In the genomic region with DNA sequence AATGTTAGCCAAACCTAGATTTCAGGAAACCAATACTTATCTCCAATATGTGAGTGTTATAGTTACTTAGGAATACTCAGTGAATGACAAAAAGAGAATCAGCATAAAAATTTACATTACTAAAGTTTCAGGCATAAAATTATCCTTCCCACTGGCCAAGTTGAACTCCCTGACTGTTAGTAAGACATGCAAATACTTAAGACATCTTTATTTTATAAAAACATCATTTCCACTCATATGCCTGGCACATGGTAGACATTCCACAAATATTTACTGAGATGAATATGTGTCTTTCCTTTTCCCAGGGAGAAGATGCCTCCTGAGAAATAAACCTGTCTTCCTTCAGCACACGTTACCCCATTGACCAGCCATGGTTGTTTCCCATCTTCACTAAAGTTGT, we compare ENCODE assay signal across 25 cellular contexts. TPM values are rescaled to one million over a fixed set of nuclear protein-coding genes. Genes with fewer than 3 reads are reported as not detected.
DNase-seq lines count a peak whose midpoint lies in the region; ATAC-seq and TF ChIP-seq lines count a peak whose summit lies in the region.
"Had no signal": no experiment of that assay in that cellular context is flagged by ENCODE, and none has a peak within 500 bp of the region (broad histone marks: within the 10 kb centered on the region; RNA-seq: fewer than 3 reads in every experiment).

No MANE protein-coding gene starts in this region.

- in situ Hi-C loops in IMR-90 (cut with MboI; ENCODE audit: low sequenced_read_pairs), result no loop called here

- no peak overlapping the region for H2AFZ ChIP-seq in IMR-90 (replicated peaks; ENCODE audit: low read length, poor library complexity)
- H2AFZ ChIP-seq in PC-9, result no peak overlapping the region

- H2BK120ac ChIP-seq in IMR-90 (ENCODE audit: low read depth, low read length), result no peak overlapping the region

- no peak for TF ChIP-seq RAD21 in IMR-90 (IDR thresholded peaks at IDR 0.05; ENCODE audit: low read length)

- H3K79me1 ChIP-seq in IMR-90 (ENCODE audit: low read depth in 1 of 2, low read length in 2 of 2), result no peaks in the 10 kb centered on the region

- H3K27me3 ChIP-seq in IMR-90 (ENCODE audit: control insufficient read depth, insufficient read depth, low read length) (no peaks in the 10 kb centered on the region; the same call in 1 of the 2 replicates), PC-9 (ENCODE audit: insufficient read depth, low read depth) (no peaks in the 10 kb centered on the region)
- H3K27me3 ChIP-seq: BE2C had no signal

- no peak overlapping the region for H3K4ac ChIP-seq in IMR-90 (ENCODE audit: low read depth, low read length)

- H2BK15ac ChIP-seq in IMR-90 (ENCODE audit: low read depth, low read length), result no peak overlapping the region

- H3K9me3 ChIP-seq in IMR-90 (ENCODE audit: control insufficient read depth, insufficient read depth, low read length), result 0 out of 2 replicates have a peak, but pooled peaks cover 2% of the 10 kb centered on the region
- no peaks in the 10 kb centered on the region for H3K9me3 ChIP-seq in PC-9 (ENCODE audit: insufficient read depth, low read depth)
- H3K9me3 ChIP-seq: A549, BE2C had no signal

- H3K9ac ChIP-seq in IMR-90 (ENCODE audit: low read depth, low read length), result no peak overlapping the region

- dilution Hi-C loops in IMR-90 (cut with HindIII; ENCODE audit: low sequenced_read_pairs, unreplicated experiment), result no loop called here

- no peaks in the 10 kb centered on the region for H3K9me1 ChIP-seq in IMR-90 (ENCODE audit: insufficient read depth, low read length)

- no TSS peak for BruUV-seq in IMR-90 (replicated peaks; lab: Mats Ljungman, UMichigan)
- BruUV-seq in PC-9 (replicated peaks; lab: Mats Ljungman, UMichigan), result no TSS peak

- H2AK9ac ChIP-seq in IMR-90 (replicated peaks; ENCODE audit: low read depth, low read length, poor library complexity), result no peak overlapping the region

- H3K23ac ChIP-seq in IMR-90 (ENCODE audit: low read depth, low read length), result no peak overlapping the region

- no peak for TF ChIP-seq CTCF in IMR-90 (conservative IDR thresholded peaks at IDR 0.05; ENCODE audit: low read depth, low read length)
- no peak for TF ChIP-seq CTCF in choroid plexus epithelial cell (conservative IDR thresholded peaks at IDR 0.05; ENCODE audit: low read depth, low read length)
- TF ChIP-seq CTCF in fibroblast of the aortic adventitia (IDR thresholded peaks at IDR 0.05; ENCODE audit: insufficient read depth, low read length), result no peak
- no peak for TF ChIP-seq CTCF in PC-9 (conservative IDR thresholded peaks at IDR 0.05)

- no peak overlapping the region for H4K91ac ChIP-seq in IMR-90 (ENCODE audit: insufficient read depth, low read depth, low read length)

- H3K4me2 ChIP-seq in IMR-90 (ENCODE audit: low read depth, low read length) (no peak overlapping the region), PC-9 (no peak overlapping the region)
- H3K4me2 ChIP-seq: A549 had no signal

- H3K4me1 ChIP-seq in IMR-90 (ENCODE audit: control insufficient read depth, insufficient read depth, low read length) (peaks cover 1% of the 10 kb centered on the region; the same call in 1 of the 2 replicates), PC-9 (replicated peaks; ENCODE audit: insufficient read depth) (no peaks in the 10 kb centered on the region)
- H3K4me1 ChIP-seq: A549, BE2C had no signal

- DNase-seq in EL, result peak; percentile 9
- DNase-seq in IMR-90, result peak; percentile 25
- DNase-seq in choroid plexus epithelial cell (ENCODE audit: low read depth), result peak; percentile 19
- peak; percentile 22 for DNase-seq in fibroblast of the aortic adventitia (ENCODE audit: low read depth)
- no peak for DNase-seq in Right ventricle myocardium superior
- no peak for DNase-seq in PC-9
- no peak for DNase-seq in nucleus accumbens (lab: John Stamatoyannopoulos, UW)
- DNase-seq in activated gamma-delta T cell treated with Interleukin-2 at 50 U/mL for 16 hours, result no peak
- DNase-seq: BE2C; CD8-positive, alpha-beta memory T cell; DMS79 treated with DMSO at 0.1 percent for 48 hours; GOT3; HCEC 1CT; KG1; MM.1S; NCI-H2029; NCI-H446; NCI-H526; NCI-H82; NK-92 treated with Interleukin-12 subunit alpha and Interleukin-12 subunit beta, amount 100 ng/mL, for 24 hours; PC-3 had no signal

- H2AK5ac ChIP-seq in IMR-90 (ENCODE audit: low read depth, low read length), result no peak overlapping the region

- no peaks in the 10 kb centered on the region for H3K9me2 ChIP-seq in PC-9 (ENCODE audit: insufficient read depth)

- H4K8ac ChIP-seq in IMR-90 (ENCODE audit: low read depth in 2 of 2, low read length in 2 of 2), result no peak overlapping the region

- no peak overlapping the region for H3K14ac ChIP-seq in IMR-90 (replicated peaks; ENCODE audit: low read depth, low read length)

- no peaks in the 10 kb centered on the region for H3F3A ChIP-seq in PC-9 (ENCODE audit: insufficient read depth, low read depth)

- no peaks in the 10 kb centered on the region for H3K79me2 ChIP-seq in PC-9 (ENCODE audit: low read depth)

- H4K20me1 ChIP-seq in IMR-90 (ENCODE audit: insufficient read depth, low read length), result no peaks in the 10 kb centered on the region
- no peaks in the 10 kb centered on the region for H4K20me1 ChIP-seq in PC-9 (ENCODE audit: insufficient read depth)

- H3K36me3 ChIP-seq in IMR-90 (ENCODE audit: control insufficient read depth, insufficient read depth, low read length), result no peaks in the 10 kb centered on the region
- no peaks in the 10 kb centered on the region for H3K36me3 ChIP-seq in PC-9 (ENCODE audit: low read depth)
- H3K36me3 ChIP-seq: BE2C had no signal

- ATAC-seq in IMR-90 (ENCODE audit: low read depth) (peak; percentile 64), Right ventricle myocardium superior (ENCODE audit: poor library complexity) (no peak)
- ATAC-seq: A549, PC-3, Right ventricle myocardium inferior had no signal

- no peak overlapping the region for H3K56ac ChIP-seq in IMR-90 (ENCODE audit: extremely low read depth, insufficient read depth, low read length)

- no CpG with 5 or more reads among the region's 1 CpG for WGBS in IMR-90 (ENCODE audit: extremely low coverage in 2 of 2, insufficient read length in 1 of 2), 2 experiments

- no peak overlapping the region for H2BK5ac ChIP-seq in IMR-90 (ENCODE audit: low read depth, low read length, poor library complexity, severe bottlenecking)

- no peak overlapping the region for H3K18ac ChIP-seq in IMR-90 (ENCODE audit: low read depth, low read length)

- H3K27ac ChIP-seq in IMR-90 (ENCODE audit: insufficient read depth, low read length) (no peak overlapping the region), PC-9 (no peak overlapping the region)
- H3K27ac ChIP-seq: A549 had no signal

- CTCF ChIA-PET in IMR-90 (lab: Yijun Ruan, JAX), result no interaction called here
- CTCF ChIA-PET in PC-9 (lab: Charles Lee), result no interaction called here

- H4K5ac ChIP-seq in IMR-90 (ENCODE audit: low read depth, low read length), result no peak overlapping the region

- intact Hi-C loops in IMR-90 (cut with micrococcal nuclease) (no loop called here), Right ventricle myocardium superior (cut with DNase I) (no loop called here), PC-9 (cut with micrococcal nuclease; ENCODE audit: unreplicated experiment) (no loop called here)

- H3K4me3 ChIP-seq in IMR-90 (ENCODE audit: insufficient read depth, low read depth, low read length) (no peak overlapping the region), choroid plexus epithelial cell (ENCODE audit: low read depth, low read length) (no peak overlapping the region), fibroblast of the aortic adventitia (ENCODE audit: low read depth, low read length) (no peak overlapping the region), PC-9 (no peak overlapping the region)
- H3K4me3 ChIP-seq: A549 had no signal

- no peak for TF ChIP-seq POLR2A in IMR-90 (IDR thresholded peaks at IDR 0.05; ENCODE audit: low read depth, low read length)

- POLR2A ChIA-PET in IMR-90 (lab: Charles Lee; ENCODE audit: unreplicated experiment), result no interaction called here
- POLR2A ChIA-PET in PC-9 (lab: Charles Lee; ENCODE audit: unreplicated experiment), result no interaction called here

- no peak overlapping the region for H2BK20ac ChIP-seq in IMR-90 (ENCODE audit: low read depth, low read length)

TF ChIP-seq in IMR-90, 13 proteins besides CTCF, POLR2A, EP300 and RAD21:
- no peak for TF ChIP-seq MAZ (IDR thresholded peaks at IDR 0.05; ENCODE audit: borderline replicate concordance, low read depth, low read length)
- no peak for TF ChIP-seq SMC3 (IDR thresholded peaks at IDR 0.05; ENCODE audit: low read depth, low read length)
- no peak for TF ChIP-seq BHLHE40 (IDR thresholded peaks at IDR 0.05; ENCODE audit: low read depth, low read length)
- no peak for TF ChIP-seq FOS (IDR thresholded peaks at IDR 0.05; ENCODE audit: low read depth, low read length)
- no peak for TF ChIP-seq MAFK (IDR thresholded peaks at IDR 0.05; ENCODE audit: low read depth, low read length)
- no peak for TF ChIP-seq MXI1 (IDR thresholded peaks at IDR 0.05; ENCODE audit: borderline replicate concordance, low read depth, low read length)

RNA-seq across cellular contexts. Expression of a gene that starts 7.3 kb away (rescaled TPM):
- under 0.01 and 0.18 TPM in 2 replicates for total RNA-seq in IMR-90 (2012; rRNA removed)
- polyA plus RNA-seq in IMR-90 (2012; rRNA removed), result 0.13 and 0.19 TPM in 2 replicates
- polyA plus RNA-seq in IMR-90 (2012; cell fraction: cytosol; rRNA removed), result 0.14 and 0.20 TPM in 2 replicates
- polyA plus RNA-seq in IMR-90 (2012; cell fraction: nucleus; rRNA removed; ENCODE audit: low replicate concordance), result 0.16 and 0.72 TPM in 2 replicates
- total RNA-seq in fibroblast of the aortic adventitia (ENCODE audit: low replicate concordance), result 0.90 and 1.6 TPM in 2 replicates
- total RNA-seq in Right ventricle myocardium superior, result 23.7 TPM
- total RNA-seq in PC-9 (2021), result 1.3 and 2.5 TPM in 2 replicates
- total RNA-seq: CD8-positive, alpha-beta memory T cell; PC-3; T-helper 1 cell treated with Interleukin-12 subunit alpha and Interleukin-12 subunit beta and Interleukin-4 antibody, amounts not matched to agents 30 ng/mL and 1 ng/mL, for 36 hours had no signal
- polyA plus RNA-seq: CD14-positive monocyte; CD8-positive, alpha-beta memory T cell had no signal

RNA-seq across cellular contexts. Expression of a gene that starts 41.6 kb away (rescaled TPM):
- total RNA-seq in IMR-90 (2012; rRNA removed), result 9.1 and 10.3 TPM in 2 replicates
- polyA plus RNA-seq in IMR-90 (2012; rRNA removed), result 3.1 and 3.4 TPM in 2 replicates
- 0.37 and 0.66 TPM in 2 replicates for polyA plus RNA-seq in IMR-90 (2012; cell fraction: cytosol; rRNA removed)
- 1.1 and 14.3 TPM in 2 replicates for polyA plus RNA-seq in IMR-90 (2012; cell fraction: nucleus; rRNA removed; ENCODE audit: low replicate concordance)
- total RNA-seq in fibroblast of the aortic adventitia (ENCODE audit: low replicate concordance), result 1.9 and 10.5 TPM in 2 replicates
- 2.5 TPM for total RNA-seq in Right ventricle myocardium superior
- total RNA-seq in PC-9 (2021), result 9.0 and 15.3 TPM in 2 replicates

Comparison
In these comparisons a context has a peak if more than half of its experiments do, and no peak if none do; other contexts are left out.
1. DNase-seq: peak in EL (single experiment), IMR-90 (single experiment), choroid plexus epithelial cell (single experiment) and fibroblast of the aortic adventitia (single experiment); none in Right ventricle myocardium superior (single experiment), PC-9 (0 of 2), nucleus accumbens (0 of 56) and activated gamma-delta T cell treated with Interleukin-2 at 50 U/mL for 16 hours (single experiment).